Comparison of ENCODE assay signal across 8 cellular contexts in genomic region chr2:47225061-47225783, GRCh38. TPM values are rescaled to one million over a fixed set of nuclear protein-coding genes. Genes with fewer than 3 reads are reported as not detected.
DNase-seq lines count a peak whose midpoint lies in the region; ATAC-seq and TF ChIP-seq lines count a peak whose summit lies in the region.

No MANE protein-coding gene starts in this region.

- intact Hi-C loops in heart left ventricle (cut with DNase I): loop anchor here in 1 of 10 donors (5.0 kb wide), 1 partner anchor 42 kb away; no protein-coding TSS in a partner anchor

- H3K27ac ChIP-seq in SJSA1 (peak overlapping the region; percentile 51), heart left ventricle (peak overlapping the region in 2 of 12 donors; percentile 28 to 29), subcutaneous abdominal adipose tissue (ENCODE audit: low read depth, low read length) (peak overlapping the region; percentile 24)

- ATAC-seq in heart left ventricle (peak; percentile 83 to 96 (median 92)), HG03469 (IDR thresholded peaks at IDR 0.05; ENCODE audit: unreplicated experiment) (no peak), GM18505 (IDR thresholded peaks at IDR 0.05; ENCODE audit: unreplicated experiment) (no peak)

- WGBS in heart left ventricle, 4 donors: 33 to 52% (median 44%) methylated on average over 8 of the region's 8 CpGs

- DNase-seq in HUDEP-2 (lab: John Stamatoyannopoulos, UW; ENCODE audit: unreplicated experiment in 76 of 76) (peak in 39 of 76 experiments; percentile 3 to 58 (median 30)), SJSA1 (ENCODE audit: low read depth in 1 of 2, low spot score in 2 of 2) (peak; percentile 89 to 96), heart left ventricle (peak; percentile 75 to 91 (median 87)), superior temporal gyrus (ENCODE audit: extremely low spot score) (no peak)
- DNase-seq in activated CD4-positive, CD25-positive, alpha-beta regulatory T cell (lab: John Stamatoyannopoulos, UW): no peak

- no peak for TF ChIP-seq POLR2A in heart left ventricle (IDR thresholded peaks at IDR 0.05)
- no peak for TF ChIP-seq POLR2A in GM18505 (IDR thresholded peaks at IDR 0.05; ENCODE audit: borderline replicate concordance, extremely low read depth, insufficient read depth, insufficient read length)

- no peak overlapping the region for H3K9ac ChIP-seq in subcutaneous abdominal adipose tissue (ENCODE audit: low read length in 5 of 5)

- no peaks in the 10 kb centered on the region for H3K27me3 ChIP-seq in SJSA1 (replicated peaks)
- H3K27me3 ChIP-seq in heart left ventricle: no peaks in the 10 kb centered on the region
- no peaks in the 10 kb centered on the region for H3K27me3 ChIP-seq in subcutaneous abdominal adipose tissue (ENCODE audit: control insufficient read depth in 5 of 5, insufficient read depth in 4 of 5, low read length in 5 of 5)

- H3K36me3 ChIP-seq in SJSA1 (no peaks in the 10 kb centered on the region), heart left ventricle (no peaks in the 10 kb centered on the region), subcutaneous abdominal adipose tissue (ENCODE audit: control insufficient read depth in 5 of 5, insufficient read depth in 5 of 5, low read length in 5 of 5) (no peaks in the 10 kb centered on the region)

- H3K4me1 ChIP-seq in SJSA1 (replicated peaks) (peaks cover 61% of the 10 kb centered on the region), heart left ventricle (peaks cover 3 to 31% (median 18%) of the 10 kb centered on the region in 12 donors), subcutaneous abdominal adipose tissue (ENCODE audit: control insufficient read depth in 5 of 5, insufficient read depth in 5 of 5, low read length in 5 of 5) (peaks cover 0 to 19% (median 19%) of the 10 kb centered on the region in 5 donors)

- H3K4me3 ChIP-seq in SJSA1: no peak overlapping the region
- H3K4me3 ChIP-seq in heart left ventricle: no peak overlapping the region
- no peak overlapping the region for H3K4me3 ChIP-seq in subcutaneous abdominal adipose tissue (ENCODE audit: low read depth in 1 of 5, low read length in 5 of 5)

- TF ChIP-seq CTCF in heart left ventricle (IDR thresholded peaks at IDR 0.05): no peak

- H3K9me3 ChIP-seq in SJSA1 (replicated peaks) (no peaks in the 10 kb centered on the region), heart left ventricle (no peaks in the 10 kb centered on the region), subcutaneous abdominal adipose tissue (ENCODE audit: control insufficient read depth in 5 of 5, low read length in 5 of 5) (no peaks in the 10 kb centered on the region)

RNA-seq across cellular contexts. Expression of gene CALM2, which starts 48.9 kb away (rescaled TPM):
- 1,813 and 2,193 TPM in 2 replicates for total RNA-seq in SJSA1 (2014; rRNA removed; shearing (Covaris generic))
- total RNA-seq in heart left ventricle: 100 to 1,000 TPM; 334 to 623 (median 442) TPM
- polyA plus RNA-seq in heart left ventricle: 100 to 1,000 TPM; 419 to 437 TPM

Comparison
In these comparisons a context has a peak if more than half of its experiments do, and no peak if none do; other contexts are left out.
1. DNase-seq: peak in HUDEP-2 (39 of 76), SJSA1 (2 of 2) and heart left ventricle (5 of 5); none in superior temporal gyrus (single experiment) and activated CD4-positive, CD25-positive, alpha-beta regulatory T cell (0 of 4).
2. ATAC-seq: peak in heart left ventricle (4 of 4); none in HG03469 (single experiment) and GM18505 (single experiment).